In the genomic region with DNA sequence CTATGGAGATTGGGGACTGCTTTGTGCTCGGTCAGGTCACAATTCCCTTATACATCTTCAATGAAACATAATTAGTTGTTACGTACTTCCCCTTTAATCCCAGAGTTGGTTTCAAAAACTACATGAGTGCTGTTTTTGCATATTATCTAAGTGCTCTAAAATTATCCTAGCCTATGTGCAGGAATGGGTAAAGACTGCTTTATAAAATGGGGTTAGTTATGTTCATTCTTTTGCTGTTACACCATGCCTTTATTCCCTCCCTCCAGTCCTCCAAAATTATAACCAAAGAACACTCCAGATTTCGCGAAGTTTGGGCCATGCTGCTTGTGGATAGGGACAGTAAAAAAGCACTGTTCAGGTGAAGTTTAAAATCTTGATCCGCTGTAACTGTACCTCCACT, we compare ENCODE assay signal across 39 cellular contexts.
"Had no signal": no experiment of that assay in that cellular context is flagged by ENCODE, and none has a peak within 500 bp of the region (broad histone marks: within the 10 kb centered on the region; RNA-seq: fewer than 3 reads in every experiment).

No MANE protein-coding gene starts in this region.

- H3K9me3 ChIP-seq: adrenal gland, ascending aorta, body of pancreas, breast epithelium had no signal

- H3K36me3 ChIP-seq: adrenal gland, ascending aorta, brain microvascular endothelial cell, breast epithelium, cardiac muscle cell had no signal

- H3K27ac Mint-ChIP-seq: activated naive CD4-positive, alpha-beta T cell treated with anti-CD3 and anti-CD28 coated beads for 36 hours; activated naive CD4-positive, alpha-beta T cell treated with anti-CD3 and anti-CD28 coated beads, Interleukin-2, amount 10 ng/mL, durations not matched to agents 7 days and 5 days; activated naive CD4-positive, alpha-beta T cell treated with anti-CD3 and anti-CD28 coated beads, Interleukin-2, amount 50 U/mL, for 24 hours; activated naive CD4-positive, alpha-beta T cell treated with anti-CD3 and anti-CD28 coated beads, Interleukin-2, amount 50 U/mL, for 72 hours; activated naive CD8-positive, alpha-beta T cell; activated naive CD8-positive, alpha-beta T cell treated with anti-CD3 and anti-CD28 coated beads for 36 hours; activated naive CD8-positive, alpha-beta T cell treated with anti-CD3 and anti-CD28 coated beads, Interleukin-2, amount 10 ng/mL, durations not matched to agents 7 days and 5 days; activated naive CD8-positive, alpha-beta T cell treated with anti-CD3 and anti-CD28 coated beads, Interleukin-2, amount 50 U/mL, for 24 hours; activated T-cell treated with anti-CD3 and anti-CD28 coated beads, Interleukin-2, amount 50 U/mL, for 72 hours; activated T-helper 1 cell treated with anti-CD3 and anti-CD28 coated beads, Interleukin-12 subunit alpha, Interleukin-12 subunit beta, Interleukin-2, Interleukin-4 antibody, amounts not matched to agents 30 ng/mL and 10 ng/mL and 1 ng/mL, durations not matched to agents 14 hours and 24 hours and 36 hours; activated T-helper 17 cell treated with anti-CD3 and anti-CD28 coated beads, Interleukin-2, amount 50 U/mL, for 72 hours; activated T-helper 2 cell treated with anti-CD3 and anti-CD28 coated beads, Interferon-gamma antibody, Interleukin-2, Interleukin-4, amounts not matched to agents 10 μg/mL and 5 μg/mL and 100 μg/mL, durations not matched to agents 14 hours and 24 hours and 36 hours; brain had no signal

- DNase-seq: activated effector memory CD4-positive, alpha-beta T cell treated with anti-CD3 and anti-CD28 coated beads, Interleukin-2, amount 50 U/mL, for 16 hours; activated effector memory CD4-positive, alpha-beta T cell treated with Interleukin-2 at 50 U/mL for 16 hours; activated gamma-delta T cell; activated gamma-delta T cell treated with Interleukin-2 at 50 U/mL for 16 hours; activated naive CD4-positive, alpha-beta T cell; activated naive CD4-positive, alpha-beta T cell treated with anti-CD3 and anti-CD28 coated beads for 36 hours; activated naive CD4-positive, alpha-beta T cell treated with anti-CD3 and anti-CD28 coated beads, Interleukin-2, amount 10 ng/mL, durations not matched to agents 7 days and 5 days; activated naive CD4-positive, alpha-beta T cell treated with anti-CD3 and anti-CD28 coated beads, Interleukin-2, amount 50 U/mL, for 16 hours; activated naive CD4-positive, alpha-beta T cell treated with Interleukin-2 at 50 U/mL for 16 hours; activated naive CD8-positive, alpha-beta T cell treated with anti-CD3 and anti-CD28 coated beads for 36 hours; activated naive CD8-positive, alpha-beta T cell treated with anti-CD3 and anti-CD28 coated beads, Interleukin-2, amount 10 ng/mL, durations not matched to agents 7 days and 5 days; activated naive CD8-positive, alpha-beta T cell treated with anti-CD3 and anti-CD28 coated beads, Interleukin-2, amount 50 U/mL, for 24 hours; activated T-cell treated with anti-CD3 and anti-CD28 coated beads, Interleukin-2, amount 50 U/mL, for 4 hours; activated T-cell treated with anti-CD3 and anti-CD28 coated beads, Interleukin-2, amount 50 U/mL, for 48 hours; activated T-cell treated with anti-CD3 and anti-CD28 coated beads, Interleukin-2, amount 50 U/mL, for 72 hours; adrenal gland; amniotic stem cell; amygdala; anterior cingulate cortex; aorta; body of pancreas; brain microvascular endothelial cell; caudate nucleus; central memory CD4-positive, alpha-beta T cell; cerebellar nuclear complex had no signal

- H3K27me3 Mint-ChIP-seq: activated naive CD4-positive, alpha-beta T cell treated with anti-CD3 and anti-CD28 coated beads, Interleukin-2, amount 10 ng/mL, durations not matched to agents 7 days and 5 days; activated naive CD4-positive, alpha-beta T cell treated with anti-CD3 and anti-CD28 coated beads, Interleukin-2, amount 50 U/mL, for 24 hours; activated naive CD8-positive, alpha-beta T cell; activated naive CD8-positive, alpha-beta T cell treated with anti-CD3 and anti-CD28 coated beads for 36 hours; activated naive CD8-positive, alpha-beta T cell treated with anti-CD3 and anti-CD28 coated beads, Interleukin-2, amount 10 ng/mL, durations not matched to agents 7 days and 5 days; activated naive CD8-positive, alpha-beta T cell treated with anti-CD3 and anti-CD28 coated beads, Interleukin-2, amount 50 U/mL, for 24 hours had no signal

- H3K4me3 ChIP-seq: adrenal gland, ascending aorta, body of pancreas, breast epithelium, cardiac muscle cell had no signal

- H3K9me3 Mint-ChIP-seq: activated naive CD4-positive, alpha-beta T cell treated with anti-CD3 and anti-CD28 coated beads for 36 hours; activated naive CD4-positive, alpha-beta T cell treated with anti-CD3 and anti-CD28 coated beads, Interleukin-2, amount 10 ng/mL, durations not matched to agents 7 days and 5 days; activated naive CD4-positive, alpha-beta T cell treated with anti-CD3 and anti-CD28 coated beads, Interleukin-2, amount 50 U/mL, for 24 hours; activated naive CD4-positive, alpha-beta T cell treated with anti-CD3 and anti-CD28 coated beads, Interleukin-2, amount 50 U/mL, for 72 hours; activated naive CD8-positive, alpha-beta T cell treated with anti-CD3 and anti-CD28 coated beads for 36 hours; activated naive CD8-positive, alpha-beta T cell treated with anti-CD3 and anti-CD28 coated beads, Interleukin-2, amount 50 U/mL, for 24 hours; activated T-cell treated with anti-CD3 and anti-CD28 coated beads, Interleukin-2, amount 50 U/mL, for 4 hours; activated T-helper 1 cell treated with anti-CD3 and anti-CD28 coated beads, Interleukin-12 subunit alpha, Interleukin-12 subunit beta, Interleukin-2, Interleukin-4 antibody, amounts not matched to agents 30 ng/mL and 10 ng/mL and 1 ng/mL, durations not matched to agents 14 hours and 24 hours and 36 hours; activated T-helper 17 cell treated with anti-CD3 and anti-CD28 coated beads, Interleukin-2, amount 50 U/mL, for 72 hours; activated T-helper 2 cell treated with anti-CD3 and anti-CD28 coated beads, Interferon-gamma antibody, Interleukin-2, Interleukin-4, amounts not matched to agents 10 μg/mL and 5 μg/mL and 100 μg/mL, durations not matched to agents 14 hours and 24 hours and 36 hours; brain; central memory CD8-positive, alpha-beta T cell had no signal

- FAIRE-seq: astrocyte, bronchial epithelial cell, colon had no signal

- H3K27me3 ChIP-seq: adrenal gland, ascending aorta, body of pancreas, brain microvascular endothelial cell, breast epithelium, cardiac muscle cell had no signal

- H3K4me1 ChIP-seq: adrenal gland, ascending aorta, body of pancreas, breast epithelium had no signal

- H3K36me3 Mint-ChIP-seq: activated naive CD4-positive, alpha-beta T cell treated with anti-CD3 and anti-CD28 coated beads, Interleukin-2, amount 10 ng/mL, durations not matched to agents 7 days and 5 days; activated naive CD4-positive, alpha-beta T cell treated with anti-CD3 and anti-CD28 coated beads, Interleukin-2, amount 50 U/mL, for 24 hours; activated naive CD4-positive, alpha-beta T cell treated with anti-CD3 and anti-CD28 coated beads, Interleukin-2, amount 50 U/mL, for 72 hours; activated naive CD8-positive, alpha-beta T cell; activated naive CD8-positive, alpha-beta T cell treated with anti-CD3 and anti-CD28 coated beads for 36 hours; activated naive CD8-positive, alpha-beta T cell treated with anti-CD3 and anti-CD28 coated beads, Interleukin-2, amount 10 ng/mL, durations not matched to agents 7 days and 5 days; brain had no signal

- H3K4me3 Mint-ChIP-seq: activated naive CD4-positive, alpha-beta T cell treated with anti-CD3 and anti-CD28 coated beads for 36 hours; activated naive CD4-positive, alpha-beta T cell treated with anti-CD3 and anti-CD28 coated beads, Interleukin-2, amount 10 ng/mL, durations not matched to agents 7 days and 5 days; activated naive CD4-positive, alpha-beta T cell treated with anti-CD3 and anti-CD28 coated beads, Interleukin-2, amount 50 U/mL, for 24 hours; activated naive CD8-positive, alpha-beta T cell; activated naive CD8-positive, alpha-beta T cell treated with anti-CD3 and anti-CD28 coated beads for 36 hours; activated naive CD8-positive, alpha-beta T cell treated with anti-CD3 and anti-CD28 coated beads, Interleukin-2, amount 10 ng/mL, durations not matched to agents 7 days and 5 days; activated naive CD8-positive, alpha-beta T cell treated with anti-CD3 and anti-CD28 coated beads, Interleukin-2, amount 50 U/mL, for 24 hours; activated T-cell treated with anti-CD3 and anti-CD28 coated beads, Interleukin-2, amount 50 U/mL, for 4 hours; activated T-cell treated with anti-CD3 and anti-CD28 coated beads, Interleukin-2, amount 50 U/mL, for 72 hours; activated T-helper 1 cell treated with anti-CD3 and anti-CD28 coated beads, Interleukin-12 subunit alpha, Interleukin-12 subunit beta, Interleukin-2, Interleukin-4 antibody, amounts not matched to agents 30 ng/mL and 10 ng/mL and 1 ng/mL, durations not matched to agents 14 hours and 24 hours and 36 hours; activated T-helper 17 cell treated with anti-CD3 and anti-CD28 coated beads, Interleukin-2, amount 50 U/mL, for 72 hours; brain; central memory CD8-positive, alpha-beta T cell had no signal

- H3K4me1 Mint-ChIP-seq: activated naive CD4-positive, alpha-beta T cell treated with anti-CD3 and anti-CD28 coated beads, Interleukin-2, amount 10 ng/mL, durations not matched to agents 7 days and 5 days; activated naive CD4-positive, alpha-beta T cell treated with anti-CD3 and anti-CD28 coated beads, Interleukin-2, amount 50 U/mL, for 24 hours; activated naive CD8-positive, alpha-beta T cell treated with anti-CD3 and anti-CD28 coated beads for 36 hours; activated naive CD8-positive, alpha-beta T cell treated with anti-CD3 and anti-CD28 coated beads, Interleukin-2, amount 10 ng/mL, durations not matched to agents 7 days and 5 days; activated naive CD8-positive, alpha-beta T cell treated with anti-CD3 and anti-CD28 coated beads, Interleukin-2, amount 50 U/mL, for 24 hours; activated T-helper 17 cell treated with anti-CD3 and anti-CD28 coated beads, Interleukin-2, amount 50 U/mL, for 72 hours; brain; central memory CD8-positive, alpha-beta T cell had no signal

- ATAC-seq: activated naive CD4-positive, alpha-beta T cell treated with anti-CD3 and anti-CD28 coated beads, Interleukin-2, amount 50 U/mL, for 72 hours; activated naive CD8-positive, alpha-beta T cell treated with anti-CD3 and anti-CD28 coated beads, Interleukin-2, amount 50 U/mL, for 24 hours; activated T-cell treated with anti-CD3 and anti-CD28 coated beads, Interleukin-2, amount 50 U/mL, for 4 hours; activated T-cell treated with anti-CD3 and anti-CD28 coated beads, Interleukin-2, amount 50 U/mL, for 72 hours; activated T-helper 17 cell treated with anti-CD3 and anti-CD28 coated beads, Interleukin-2, amount 50 U/mL, for 72 hours; body of pancreas had no signal

- H3K27ac ChIP-seq: adrenal gland, ascending aorta, body of pancreas, brain microvascular endothelial cell, breast epithelium, cardiac muscle cell had no signal
